Comparison of ENCODE assay signal across 10 cellular contexts in genomic region chr5:128782446-128782845, GRCh38.
A peak's percentile ranks its signal among the peaks of the same experiment; 100 is the strongest.
DNase-seq lines count a peak whose midpoint lies in the region; ATAC-seq and TF ChIP-seq lines count a peak whose summit lies in the region.
"Had no signal": no experiment of that assay in that cellular context is flagged by ENCODE, and none has a peak within 500 bp of the region (broad histone marks: within the 10 kb centered on the region; RNA-seq: fewer than 3 reads in every experiment).

No MANE protein-coding gene starts in this region.

- H3K4me3 ChIP-seq in fibroblast of villous mesenchyme (ENCODE audit: low read depth, low read length) (no peak overlapping the region), osteoblast (ENCODE audit: insufficient read depth, low read length) (no peak overlapping the region)

- H3K4me2 ChIP-seq in osteoblast (ENCODE audit: insufficient read depth, low read length): no peak overlapping the region

- H2AFZ ChIP-seq in osteoblast (ENCODE audit: low read length): no peak overlapping the region

- TF ChIP-seq CTCF in fibroblast of villous mesenchyme (IDR thresholded peaks at IDR 0.05; ENCODE audit: insufficient read depth, low read depth, low read length) (no peak), osteoblast (IDR thresholded peaks at IDR 0.05; ENCODE audit: extremely low read depth, low read depth, low read length) (no peak)

- H4K20me1 ChIP-seq in osteoblast (ENCODE audit: insufficient read depth, low read length): no peaks in the 10 kb centered on the region

- no peaks in the 10 kb centered on the region for H3K9me3 ChIP-seq in osteoblast (ENCODE audit: low read depth, low read length)

- ATAC-seq in GM19035 (IDR thresholded peaks at IDR 0.05; ENCODE audit: unreplicated experiment) (no peak), HG03439 (IDR thresholded peaks at IDR 0.05; ENCODE audit: unreplicated experiment) (no peak)

- H3K79me2 ChIP-seq in osteoblast (ENCODE audit: insufficient read depth, low read length): no peaks in the 10 kb centered on the region

- no peaks in the 10 kb centered on the region for H3K27me3 ChIP-seq in osteoblast (ENCODE audit: insufficient read depth, low read length)

- no peaks in the 10 kb centered on the region for H3K36me3 ChIP-seq in osteoblast (ENCODE audit: insufficient read depth, low read length)

- no peak overlapping the region for H3K27ac ChIP-seq in osteoblast (ENCODE audit: low read depth, low read length)

- in situ Hi-C loops in SK-MEL-5 (cut with HindIII; ENCODE audit: low pct_unique_long_range_greater_than_20kb, low sequenced_read_pairs): no loop called here

- DNase-seq in DMS 273 (lab: John Stamatoyannopoulos, UW; ENCODE audit: unreplicated experiment) (peak; percentile 86), SK-MEL-5 (ENCODE audit: low read depth, low spot score) (peak; percentile 59), fibroblast of villous mesenchyme (ENCODE audit: low read depth) (peak; percentile 47), pulmonary artery endothelial cell (ENCODE audit: low read depth, low spot score) (peak; percentile 70), osteoblast (ENCODE audit: insufficient read length, low spot score, missing footprints) (no peak), SKM-1 treated with dmso at 0.1 percent for 144 hours (lab: John Stamatoyannopoulos, UW; ENCODE audit: unreplicated experiment) (no peak)
- DNase-seq: cortex of kidney, NCI-H187 treated with DMSO at 0.1 percent for 48 hours had no signal

- no peaks in the 10 kb centered on the region for H3K4me1 ChIP-seq in osteoblast (ENCODE audit: insufficient read depth, low read length)

Comparison
In these comparisons a context has a peak if more than half of its experiments do, and no peak if none do; other contexts are left out.
1. DNase-seq: peak in DMS 273 (single experiment), SK-MEL-5 (single experiment), fibroblast of villous mesenchyme (single experiment) and pulmonary artery endothelial cell (single experiment); none in osteoblast (single experiment) and SKM-1 treated with dmso at 0.1 percent for 144 hours (single experiment).